In genomic region chrX:136880003-136880451, GRCh38 we compare ENCODE assay signal across 8 cellular contexts. TPM values are rescaled to one million over a fixed set of nuclear protein-coding genes. Genes with fewer than 3 reads are reported as not detected.
A peak's percentile ranks its signal among the peaks of the same experiment; 100 is the strongest.
DNase-seq lines count a peak whose midpoint lies in the region; ATAC-seq and TF ChIP-seq lines count a peak whose summit lies in the region.

No MANE protein-coding gene starts in this region.

- H3K4me3 Mint-ChIP-seq in activated B cell treated with CpG ODN at 0.5 μM for 24 hours (peak overlapping the region; percentile 93), memory B cell (peak overlapping the region; percentile 90)

- no peak for TF ChIP-seq CTCF in activated B cell treated with CpG ODN at 0.5 μM for 24 hours (IDR thresholded peaks at IDR 0.05)

- H3K9me3 ChIP-seq in ectodermal cell (ENCODE audit: control insufficient read depth, low read length) = no peaks in the 10 kb centered on the region

- CTCF ChIA-PET in activated B cell treated with CpG ODN at 0.5 μM for 24 hours (lab: Charles Lee) = interaction anchor here (1.1 kb wide), 1 partner anchor 144 kb away, joined by 4 read pairs; no protein-coding TSS in a partner anchor

- H3K9me3 Mint-ChIP-seq in activated B cell treated with CpG ODN at 0.5 μM for 24 hours (no peaks in the 10 kb centered on the region), memory B cell (no peaks in the 10 kb centered on the region)

- peak; percentile 5 for DNase-seq in stimulated activated CD8-positive, alpha-beta memory T cell treated with anti-CD3 and anti-CD28 coated beads, Interleukin-12 subunit alpha, Interleukin-12 subunit beta, amount 100 ng/mL, for 1 hour (ENCODE audit: low read depth)
- no peak for DNase-seq in stimulated activated CD8-positive, alpha-beta memory T cell treated with anti-CD3 and anti-CD28 coated beads, Interleukin-4, amount 100 ng/mL, for 48 hours
- DNase-seq in HPDE6-E6E7 (ENCODE audit: extremely low spot score) = peak; percentile 0
- peak; percentile 45 for DNase-seq in activated B cell treated with CpG ODN at 0.5 μM for 24 hours
- DNase-seq in memory B cell (ENCODE audit: low spot score in 2 of 2) = peak; percentile 11 to 41
- DNase-seq in substantia nigra (lab: John Stamatoyannopoulos, UW) = peak in 28 of 49 donors; percentile 3 to 51 (median 22)
- DNase-seq in retina = no peak

- POLR2A ChIA-PET in activated B cell treated with CpG ODN at 0.5 μM for 24 hours (lab: Charles Lee) = interaction anchor here (0.6 to 3.8 kb wide), 22 partner anchors 9 to 894 kb away, joined by 4 to 46 read pairs (median 7); partner anchors contain the start of genes ARHGEF6 and HTATSF1

- whole genome bisulfite sequencing in ectodermal cell, 2 experiments = 0% methylated on average over 32 of the region's 32 CpGs

- H3K36me3 Mint-ChIP-seq in activated B cell treated with CpG ODN at 0.5 μM for 24 hours (ENCODE audit: low read depth) (peaks cover 31% of the 10 kb centered on the region), memory B cell (peaks cover 7% of the 10 kb centered on the region)

- no peaks in the 10 kb centered on the region for H3K27me3 ChIP-seq in ectodermal cell (ENCODE audit: control insufficient read depth, insufficient read depth, low read length, poor library complexity, severe bottlenecking)

- H3K4me1 ChIP-seq in ectodermal cell (ENCODE audit: control insufficient read depth, insufficient read depth, low read length) = no peaks in the 10 kb centered on the region

- peaks cover 6% of the 10 kb centered on the region for H3K36me3 ChIP-seq in ectodermal cell (ENCODE audit: control insufficient read depth, insufficient read depth, low read length)

- H3K4me1 Mint-ChIP-seq in activated B cell treated with CpG ODN at 0.5 μM for 24 hours = peaks cover 9% of the 10 kb centered on the region
- H3K4me1 Mint-ChIP-seq in memory B cell = no peaks in the 10 kb centered on the region

- H3K27ac ChIP-seq in ectodermal cell (ENCODE audit: insufficient read depth, low read depth, low read length, poor library complexity, severe bottlenecking) = peak overlapping the region; percentile 87
- H3K27ac ChIP-seq in substantia nigra (ENCODE audit: low read depth, low read length, poor library complexity, severe bottlenecking) = peak overlapping the region; percentile 86

- H3K27ac Mint-ChIP-seq in activated B cell treated with CpG ODN at 0.5 μM for 24 hours (peak overlapping the region; percentile 98), memory B cell (peak overlapping the region; percentile 99)

- ATAC-seq in activated B cell treated with CpG ODN at 0.5 μM for 24 hours (ENCODE audit: low read depth) (peak; percentile 29), memory B cell (ENCODE audit: low read depth) (peak; percentile 35)

- no peaks in the 10 kb centered on the region for H3K27me3 Mint-ChIP-seq in activated B cell treated with CpG ODN at 0.5 μM for 24 hours
- no peaks in the 10 kb centered on the region for H3K27me3 Mint-ChIP-seq in memory B cell

- H3K4me3 ChIP-seq in ectodermal cell (ENCODE audit: insufficient read depth, low read depth, low read length) = peak overlapping the region; percentile 67

- intact Hi-C loops in activated B cell treated with CpG ODN at 0.5 μM for 24 hours (cut with micrococcal nuclease) = loop anchor here (1.0 to 5.0 kb wide), 7 partner anchors 29 to 383 kb away; partner anchors contain the start of genes ARHGEF6 and HTATSF1

RNA-seq across cellular contexts. Expression of gene RBMX, which starts 0.5 kb away (rescaled TPM):
- 259 and 260 TPM in 2 replicates for total RNA-seq in activated B cell treated with CpG ODN at 0.5 μM for 24 hours
- polyA plus RNA-seq in ectodermal cell (2013, experiment 1 of 4) = 709 TPM
- 667 TPM for polyA plus RNA-seq in ectodermal cell (2013, experiment 2 of 4)
- 542 TPM for polyA plus RNA-seq in ectodermal cell (2013, experiment 3 of 4)
- 574 TPM for polyA plus RNA-seq in ectodermal cell (2013, experiment 4 of 4)

Comparison
In these comparisons a context has a peak if more than half of its experiments do, and no peak if none do; other contexts are left out.
1. DNase-seq: peak in stimulated activated CD8-positive, alpha-beta memory T cell treated with anti-CD3 and anti-CD28 coated beads, Interleukin-12 subunit alpha, Interleukin-12 subunit beta, amount 100 ng/mL, for 1 hour (single experiment), HPDE6-E6E7 (single experiment), activated B cell treated with CpG ODN at 0.5 μM for 24 hours (single experiment), memory B cell (2 of 2) and substantia nigra (28 of 49); none in stimulated activated CD8-positive, alpha-beta memory T cell treated with anti-CD3 and anti-CD28 coated beads, Interleukin-4, amount 100 ng/mL, for 48 hours (single experiment) and retina (single experiment).